ENCODE assay signal across 19 cellular contexts in the genomic region with DNA sequence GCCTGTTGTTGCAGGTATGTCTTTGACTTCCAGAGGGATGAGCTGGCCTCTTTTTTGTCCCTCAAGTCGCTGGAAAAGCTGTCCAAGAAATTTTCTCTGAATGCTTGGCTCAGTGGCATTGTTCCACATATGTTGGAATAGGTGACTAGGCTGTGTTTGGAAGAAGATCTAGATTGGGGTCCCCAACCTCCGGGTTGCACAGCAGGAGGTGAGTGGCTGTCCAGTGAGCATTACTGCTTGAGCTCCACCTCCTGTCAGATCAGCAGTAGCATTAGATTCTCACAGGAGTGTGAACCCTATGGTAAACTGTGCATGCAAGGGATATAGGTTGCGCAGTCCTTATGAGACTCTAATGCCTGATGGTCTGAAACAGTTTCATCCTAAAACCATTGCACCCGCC. TPM values are rescaled to one million over a fixed set of nuclear protein-coding genes. Genes with fewer than 3 reads are reported as not detected.
DNase-seq lines count a peak whose midpoint lies in the region; ATAC-seq, FAIRE-seq and TF ChIP-seq lines count a peak whose summit lies in the region.
"Had no signal": no experiment of that assay in that cellular context is flagged by ENCODE, and none has a peak within 500 bp of the region (broad histone marks: within the 10 kb centered on the region; RNA-seq: fewer than 3 reads in every experiment).

No MANE protein-coding gene starts in this region.

- no peak overlapping the region for H3K4me3 ChIP-seq in CD8-positive, alpha-beta memory T cell (ENCODE audit: low read length)
- H3K4me3 ChIP-seq in K562: no peak overlapping the region
- no peak overlapping the region for H3K4me3 ChIP-seq in naive thymus-derived CD4-positive, alpha-beta T cell (ENCODE audit: low read length)
- no peak overlapping the region for H3K4me3 ChIP-seq in BE2C (ENCODE audit: low read depth, low read length)
- H3K4me3 ChIP-seq: GM12878 had no signal

- peak overlapping the region; percentile 33 for H3K27ac ChIP-seq in CD8-positive, alpha-beta memory T cell (ENCODE audit: low read depth, low read length)
- H3K27ac ChIP-seq in K562 (ENCODE audit: extremely low read depth, low read depth, low read length): peak overlapping the region; percentile 79
- H3K27ac ChIP-seq in naive thymus-derived CD4-positive, alpha-beta T cell (ENCODE audit: low read depth, low read length): no peak overlapping the region
- H3K27ac ChIP-seq: C4-2B had no signal

- no peak for TF ChIP-seq POLR2A in K562 (conservative IDR thresholded peaks at IDR 0.05)

- H3K4me1 Mint-ChIP-seq in CD8-positive, alpha-beta memory T cell: peaks cover 49 to 86% (median 69%) of the 10 kb centered on the region in 3 donors
- peaks cover 13 to 84% (median 75%) of the 10 kb centered on the region in 7 donors for H3K4me1 Mint-ChIP-seq in naive thymus-derived CD4-positive, alpha-beta T cell
- H3K4me1 Mint-ChIP-seq in stimulated activated memory B cell treated with anti-CD40 and anti-IgM and Interleukin-4, amounts not matched to agents 10 μg/mL and 1 μg/mL and 100 μg/mL, for 72 hours: peaks cover 69% of the 10 kb centered on the region

- intact Hi-C loops in K562 (cut with micrococcal nuclease): no loop called here
- intact Hi-C loops in naive thymus-derived CD4-positive, alpha-beta T cell (cut with micrococcal nuclease): no loop called here

- peak; percentile 69 for FAIRE-seq in K562 (lab: Jason Lieb, UNC)
- FAIRE-seq: GM12878, GM19239, H1, HepG2 had no signal

- POLR2A ChIA-PET in CD8-positive, alpha-beta memory T cell (lab: Charles Lee): no interaction called here
- POLR2A ChIA-PET in K562 (lab: Yijun Ruan, JAX): interaction anchor here (0.6 to 11.6 kb wide), 5 partner anchors 9 to 541 kb away, joined by 3 to 220 read pairs (median 3); partner anchors contain the start of gene BACH1
- POLR2A ChIA-PET in naive thymus-derived CD4-positive, alpha-beta T cell (lab: Charles Lee): interaction anchor here (0.6 kb wide), 1 partner anchor 26 kb away, joined by 3 read pairs; no protein-coding TSS in a partner anchor

- H2AFZ ChIP-seq in K562 (ENCODE audit: low read depth, low read length): no peak overlapping the region

- peak overlapping the region in 1 of 2 experiments; percentile 65; a peak in 3 of 4 replicates for H3K9ac ChIP-seq in K562 (ENCODE audit: insufficient read depth in 1 of 2, low read depth in 2 of 2, low read length in 2 of 2)

- ATAC-seq in K562: peak; percentile 66
- ATAC-seq in naive thymus-derived CD4-positive, alpha-beta T cell: peak; percentile 19
- ATAC-seq in stimulated activated memory B cell treated with anti-CD40 and anti-IgM and Interleukin-4, amounts not matched to agents 10 μg/mL and 1 μg/mL and 100 μg/mL, for 72 hours: no peak
- ATAC-seq: CD8-positive, alpha-beta T cell; GM12878; HepG2 had no signal

- no TSS peak for BruUV-seq in K562 (replicated peaks; lab: Mats Ljungman, UMichigan)

- peak overlapping the region in 1 of 8 donors; percentile 56 for H3K27ac Mint-ChIP-seq in CD8-positive, alpha-beta memory T cell
- no peak overlapping the region for H3K27ac Mint-ChIP-seq in naive thymus-derived CD4-positive, alpha-beta T cell
- H3K27ac Mint-ChIP-seq in stimulated activated memory B cell treated with anti-CD40 and anti-IgM and Interleukin-4, amounts not matched to agents 10 μg/mL and 1 μg/mL and 100 μg/mL, for 72 hours: peak overlapping the region; percentile 0
- H3K27ac Mint-ChIP-seq: CD8-positive, alpha-beta T cell had no signal

- H3K4me3 Mint-ChIP-seq in CD8-positive, alpha-beta memory T cell: no peak overlapping the region
- H3K4me3 Mint-ChIP-seq in naive thymus-derived CD4-positive, alpha-beta T cell: no peak overlapping the region
- H3K4me3 Mint-ChIP-seq in stimulated activated memory B cell treated with anti-CD40 and anti-IgM and Interleukin-4, amounts not matched to agents 10 μg/mL and 1 μg/mL and 100 μg/mL, for 72 hours: no peak overlapping the region
- H3K4me3 Mint-ChIP-seq: CD8-positive, alpha-beta T cell; H9 had no signal

- H3K36me3 ChIP-seq in CD8-positive, alpha-beta memory T cell (ENCODE audit: insufficient read depth, low read length): no peaks in the 10 kb centered on the region
- H3K36me3 ChIP-seq in K562 (ENCODE audit: control insufficient read depth, insufficient read depth, low read length): peaks cover 48% of the 10 kb centered on the region
- H3K36me3 ChIP-seq in naive thymus-derived CD4-positive, alpha-beta T cell (ENCODE audit: control insufficient read depth in 2 of 3, insufficient read depth in 3 of 3, low read length in 3 of 3): peaks cover 0 to 4% (median 0%) of the 10 kb centered on the region in 3 experiments
- H3K36me3 ChIP-seq in BE2C: no peaks in the 10 kb centered on the region

- no peaks in the 10 kb centered on the region for H3K4me1 ChIP-seq in CD8-positive, alpha-beta memory T cell (ENCODE audit: insufficient read depth, low read length)
- H3K4me1 ChIP-seq in K562 (replicated peaks in 1 of 2; ENCODE audit: control insufficient read depth in 2 of 2, insufficient read depth in 2 of 2, low read length in 2 of 2) (peaks cover 8 to 68% of the 10 kb centered on the region in 2 experiments; a peak in 4 of 5 replicates), BE2C (no peaks in the 10 kb centered on the region; the same call in 1 of the 2 replicates)
- no peaks in the 10 kb centered on the region for H3K4me1 ChIP-seq in naive thymus-derived CD4-positive, alpha-beta T cell (ENCODE audit: control insufficient read depth in 2 of 2, insufficient read depth in 2 of 2, low read length in 2 of 2)

- DNase-seq in CD8-positive, alpha-beta memory T cell: no peak
- DNase-seq in K562 (ENCODE audit: extremely low read depth in 1 of 4, low spot score in 3 of 4) (peak in 2 of 4 experiments; percentile 53 to 75), MV-4-11 (lab: John Stamatoyannopoulos, UW) (no peak), BE2C (no peak)
- DNase-seq in naive thymus-derived CD4-positive, alpha-beta T cell: no peak
- no peak for DNase-seq in activated CD4-positive, alpha-beta T cell treated with anti-CD3 and anti-CD28 coated beads, Interleukin-2, amount 50 U/mL, for 48 hours
- DNase-seq: CD8-positive, alpha-beta T cell; COR-L47; DMS 273 treated with DMSO at 0.1 percent for 48 hours; DMS53; DND-41; EL; H9 had no signal

- H3K9me1 ChIP-seq in K562 (ENCODE audit: control insufficient read depth, insufficient read depth, low read length): no peaks in the 10 kb centered on the region

- TF ChIP-seq CTCF in K562 (IDR thresholded peaks at IDR 0.05 in 2 of 3, conservative IDR thresholded peaks at IDR 0.05 in 1 of 3; ENCODE audit: insufficient read depth in 2 of 3, low read depth in 1 of 3, low read length in 3 of 3): no peak; a peak in 1 of 6 replicates
- TF ChIP-seq CTCF in BE2C (IDR thresholded peaks at IDR 0.05; ENCODE audit: low read depth, low read length): no peak

- in situ Hi-C loops in K562 (cut with MboI): no loop called here

- H3K27me3 Mint-ChIP-seq in CD8-positive, alpha-beta memory T cell: no peaks in the 10 kb centered on the region
- H3K27me3 Mint-ChIP-seq in naive thymus-derived CD4-positive, alpha-beta T cell: no peaks in the 10 kb centered on the region
- no peaks in the 10 kb centered on the region for H3K27me3 Mint-ChIP-seq in stimulated activated memory B cell treated with anti-CD40 and anti-IgM and Interleukin-4, amounts not matched to agents 10 μg/mL and 1 μg/mL and 100 μg/mL, for 72 hours

- TF ChIP-seq EP300 in K562 (IDR thresholded peaks at IDR 0.05; ENCODE audit: low read length): peak; percentile 6; the same call in 1 of the 2 replicates

- CTCF ChIA-PET in CD8-positive, alpha-beta memory T cell (lab: Charles Lee): no interaction called here
- CTCF ChIA-PET in K562 (lab: Yijun Ruan, JAX; ENCODE audit: low intra/inter-chr PET ratio): no interaction called here
- CTCF ChIA-PET in naive thymus-derived CD4-positive, alpha-beta T cell (lab: Charles Lee): interaction anchor here (0.6 kb wide), 1 partner anchor 224 kb away, joined by 3 read pairs; no protein-coding TSS in a partner anchor

- WGBS in K562 (ENCODE audit: insufficient coverage, low coverage, missing lambda C conversion rate): 30% methylated on average over 4 of the region's 4 CpGs

- no peaks in the 10 kb centered on the region for H3K27me3 ChIP-seq in CD8-positive, alpha-beta memory T cell (ENCODE audit: insufficient read depth, low read length, poor library complexity, severe bottlenecking)
- H3K27me3 ChIP-seq in K562 (ENCODE audit: control insufficient read depth in 2 of 2, insufficient read depth in 2 of 2, low read length in 2 of 2) (no peaks in the 10 kb centered on the region), BE2C (no peaks in the 10 kb centered on the region)
- H3K27me3 ChIP-seq in naive thymus-derived CD4-positive, alpha-beta T cell (ENCODE audit: control insufficient read depth in 2 of 2, insufficient read depth in 2 of 2, low read length in 2 of 2): no peaks in the 10 kb centered on the region

- peaks cover 0 to 4% (median 0%) of the 10 kb centered on the region in 5 donors for H3K9me3 Mint-ChIP-seq in CD8-positive, alpha-beta memory T cell
- H3K9me3 Mint-ChIP-seq in naive thymus-derived CD4-positive, alpha-beta T cell: peaks cover 0 to 7% (median 0%) of the 10 kb centered on the region in 11 donors
- H3K9me3 Mint-ChIP-seq in stimulated activated memory B cell treated with anti-CD40 and anti-IgM and Interleukin-4, amounts not matched to agents 10 μg/mL and 1 μg/mL and 100 μg/mL, for 72 hours: peaks cover 2% of the 10 kb centered on the region
- H3K9me3 Mint-ChIP-seq: H9 had no signal

- H3K36me3 Mint-ChIP-seq in CD8-positive, alpha-beta memory T cell: peaks cover 7 to 10% (median 7%) of the 10 kb centered on the region in 3 donors
- peaks cover 3 to 26% (median 21%) of the 10 kb centered on the region in 5 donors for H3K36me3 Mint-ChIP-seq in naive thymus-derived CD4-positive, alpha-beta T cell
- H3K36me3 Mint-ChIP-seq in stimulated activated memory B cell treated with anti-CD40 and anti-IgM and Interleukin-4, amounts not matched to agents 10 μg/mL and 1 μg/mL and 100 μg/mL, for 72 hours: peaks cover 41% of the 10 kb centered on the region

- H3K4me2 ChIP-seq in K562 (ENCODE audit: insufficient read depth, low read length): peak overlapping the region; percentile 70

- H3K9me3 ChIP-seq in CD8-positive, alpha-beta memory T cell (ENCODE audit: low read length): no peaks in the 10 kb centered on the region
- H3K9me3 ChIP-seq in K562 (replicated peaks; ENCODE audit: control insufficient read depth, insufficient read depth, low read depth, low read length) (peaks cover 25% of the 10 kb centered on the region), BE2C (no peaks in the 10 kb centered on the region)
- H3K9me3 ChIP-seq in naive thymus-derived CD4-positive, alpha-beta T cell (ENCODE audit: control insufficient read depth in 2 of 3, low read length in 3 of 3): no peaks in the 10 kb centered on the region

- H3K79me2 ChIP-seq in K562 (ENCODE audit: control insufficient read depth, insufficient read depth, low read length): peaks cover 100% of the 10 kb centered on the region

- no peaks in the 10 kb centered on the region for H4K20me1 ChIP-seq in K562 (replicated peaks; ENCODE audit: control insufficient read depth, insufficient read depth, low read length)

- no peak; a peak in 1 of 4 replicates for TF ChIP-seq RAD21 in K562 (CRISPR knock-in tag; conservative IDR thresholded peaks at IDR 0.05 in 1 of 2, IDR thresholded peaks at IDR 0.05 in 1 of 2)

RNA-seq across cellular contexts. Expression of gene BACH1, which starts 18.1 kb away (rescaled TPM):
- total RNA-seq in CD8-positive, alpha-beta memory T cell: 10 to 100 TPM; 20.8 to 25.6 TPM
- 13.0 TPM for polyA plus RNA-seq in CD8-positive, alpha-beta memory T cell
- total RNA-seq in K562 (2011; cell fraction: chromatin; rRNA removed; ENCODE audit: low replicate concordance): 67.5 and 174 TPM in 2 replicates
- total RNA-seq in K562 (2011; cell fraction: nucleolus; rRNA removed): 37.7 and 46.3 TPM in 2 replicates
- total RNA-seq in K562 (2011; cell fraction: nucleoplasm; rRNA removed): 49.6 and 62.1 TPM in 2 replicates
- total RNA-seq in K562 (2014; rRNA removed) (23.6 and 24.6 TPM in 2 replicates), K562 (2014; rRNA removed; fragmentation: Illumina TruSeq; extraction: Trizol) (51.7 and 57.7 TPM in 2 replicates), K562 (2015; rRNA removed; fragmentation: Illumina TruSeq; extraction: Trizol) (33.4 and 36.7 TPM in 2 replicates), K562 (2021) (53.6 and 58.5 TPM in 2 replicates)
- polyA plus RNA-seq in K562 (2011; rRNA removed) (33.3 and 41.2 TPM in 2 replicates), K562 (2014; fragmentation: Illumina TruSeq; extraction: Trizol) (23.3 and 28.6 TPM in 2 replicates), K562 (2014; fragmentation: Nextera tagmentation; extraction: Ambion mirVana) (10 to 100 TPM; 10.6 to 12.6 TPM), K562 (2014; rRNA removed) (14.6 and 15.9 TPM in 2 replicates)
- 10.2 and 19.7 TPM in 2 replicates for polyA plus RNA-seq in K562 (2011; cell fraction: cytosol; rRNA removed)
- polyA plus RNA-seq in K562 (2011; cell fraction: nucleus; rRNA removed): 24.4 and 26.5 TPM in 2 replicates
- 23.8 and 26.4 TPM in 2 replicates for polyA plus RNA-seq in K562 (2012)
- polyA minus RNA-seq in K562 (2011; rRNA and poly(A)+ RNA removed): 266 and 267 TPM in 2 replicates
- polyA minus RNA-seq in K562 (2011; cell fraction: cytosol; rRNA and poly(A)+ RNA removed): 47.3 and 68.3 TPM in 2 replicates
- 42.0 and 79.6 TPM in 2 replicates for polyA minus RNA-seq in K562 (2011; cell fraction: nucleus; rRNA and poly(A)+ RNA removed)
- total RNA-seq in naive thymus-derived CD4-positive, alpha-beta T cell: 10 to 100 TPM; 26.0 to 95.6 (median 45.5) TPM
- polyA plus RNA-seq in naive thymus-derived CD4-positive, alpha-beta T cell: 10 to 100 TPM; 22.6 to 28.4 TPM
- 9.0 TPM for polyA plus RNA-seq in BE2C (2012; ENCODE audit: insufficient read depth, insufficient read length, low read depth)
